Comparison of ENCODE assay signal across 8 cellular contexts in genomic region chr20:17895641-17896246, GRCh38.
DNase-seq lines count a peak whose midpoint lies in the region; ATAC-seq and TF ChIP-seq lines count a peak whose summit lies in the region.

No MANE protein-coding gene starts in this region.

- ATAC-seq in HG02884 (IDR thresholded peaks at IDR 0.05; ENCODE audit: unreplicated experiment) (peak; percentile 68), heart left ventricle (peak; percentile 32 to 86 (median 77)), sciatic nerve (peak; percentile 86), GM21825 (IDR thresholded peaks at IDR 0.05; ENCODE audit: unreplicated experiment) (no peak)
- peak; percentile 93 to 94 for ATAC-seq in activated T-cell treated with anti-CD3 and anti-CD28 coated beads, Interleukin-2, amount 50 U/mL, for 4 hours

- TF ChIP-seq POLR2A in heart left ventricle (IDR thresholded peaks at IDR 0.05), result no peak

- H3K27me3 ChIP-seq in heart left ventricle, result no peaks in the 10 kb centered on the region

- H3K9me3 Mint-ChIP-seq in activated T-cell treated with anti-CD3 and anti-CD28 coated beads, Interleukin-2, amount 50 U/mL, for 4 hours, result no peaks in the 10 kb centered on the region

- H3K4me1 Mint-ChIP-seq in activated T-cell treated with anti-CD3 and anti-CD28 coated beads, Interleukin-2, amount 50 U/mL, for 4 hours (ENCODE audit: low read depth), result peaks cover 12% of the 10 kb centered on the region

- H3K27ac ChIP-seq in heart left ventricle, result peak overlapping the region; percentile 13 to 89 (median 77)

- peak overlapping the region; percentile 66 for H3K4me3 Mint-ChIP-seq in activated T-cell treated with anti-CD3 and anti-CD28 coated beads, Interleukin-2, amount 50 U/mL, for 4 hours

- H3K4me3 ChIP-seq in heart left ventricle, result peak overlapping the region in 11 of 12 donors; percentile 7 to 52 (median 44)

- no peak for TF ChIP-seq CTCF in heart left ventricle (IDR thresholded peaks at IDR 0.05)

- DNase-seq in EH (ENCODE audit: low read depth) (peak; percentile 67), heart left ventricle (peak; percentile 76 to 83 (median 78)), sciatic nerve (ENCODE audit: low spot score) (peak; percentile 87), NCI-H345 treated with DMSO at 0.1 percent for 48 hours (lab: John Stamatoyannopoulos, UW; ENCODE audit: unreplicated experiment) (no peak), GDM1 (lab: John Stamatoyannopoulos, UW) (no peak)
- peak; percentile 20 for DNase-seq in activated T-cell treated with anti-CD3 and anti-CD28 coated beads, Interleukin-2, amount 50 U/mL, for 4 hours

- H3K4me1 ChIP-seq in heart left ventricle, result peaks cover 0 to 55% (median 38%) of the 10 kb centered on the region in 12 donors

- intact Hi-C loops in heart left ventricle (cut with DNase I) (loop anchor here in 8 of 10 donors (2.0 to 10.0 kb wide), 12 partner anchors 48 to 388 kb away; partner anchors contain the start of genes BFSP1 (in 1 of the 8) and RRBP1 (in 1 of the 8)), sciatic nerve (cut with DNase I) (loop anchor here (10.0 kb wide), 1 partner anchor 211 kb away; the partner anchor contains the start of gene RRBP1)

- peaks cover 34% of the 10 kb centered on the region for H3K27me3 Mint-ChIP-seq in activated T-cell treated with anti-CD3 and anti-CD28 coated beads, Interleukin-2, amount 50 U/mL, for 4 hours (ENCODE audit: low read depth)

- H3K36me3 Mint-ChIP-seq in activated T-cell treated with anti-CD3 and anti-CD28 coated beads, Interleukin-2, amount 50 U/mL, for 4 hours (ENCODE audit: insufficient read depth), result no peaks in the 10 kb centered on the region

- H3K9me3 ChIP-seq in heart left ventricle, result peaks cover 0 to 20% (median 0%) of the 10 kb centered on the region in 12 donors

- no peaks in the 10 kb centered on the region for H3K36me3 ChIP-seq in heart left ventricle

- WGBS in heart left ventricle, 4 donors, result 35 to 46% (median 41%) methylated on average over 18 of the region's 18 CpGs

Comparison
In these comparisons a context has a peak if more than half of its experiments do, and no peak if none do; other contexts are left out.
1. DNase-seq: peak in EH (single experiment), activated T-cell treated with anti-CD3 and anti-CD28 coated beads, Interleukin-2, amount 50 U/mL, for 4 hours (single experiment), heart left ventricle (5 of 5) and sciatic nerve (single experiment); none in NCI-H345 treated with DMSO at 0.1 percent for 48 hours (single experiment) and GDM1 (single experiment).